Comparison of ENCODE assay signal across 1 cellular context in genomic region chr22:21532863-21533648, GRCh38. TPM values are rescaled to one million over a fixed set of nuclear protein-coding genes. Genes with fewer than 3 reads are reported as not detected.
"Had no signal": no experiment of that assay in that cellular context is flagged by ENCODE, and none has a peak within 500 bp of the region (broad histone marks: within the 10 kb centered on the region; RNA-seq: fewer than 3 reads in every experiment).

No MANE protein-coding gene starts in this region.

RNA-seq across cellular contexts. Expression of gene RIMBP3C, which starts 18.2 kb away (rescaled TPM):
- polyA plus RNA-seq: aorta had no signal
